Comparison of ENCODE assay signal across 9 cellular contexts in the genomic region with DNA sequence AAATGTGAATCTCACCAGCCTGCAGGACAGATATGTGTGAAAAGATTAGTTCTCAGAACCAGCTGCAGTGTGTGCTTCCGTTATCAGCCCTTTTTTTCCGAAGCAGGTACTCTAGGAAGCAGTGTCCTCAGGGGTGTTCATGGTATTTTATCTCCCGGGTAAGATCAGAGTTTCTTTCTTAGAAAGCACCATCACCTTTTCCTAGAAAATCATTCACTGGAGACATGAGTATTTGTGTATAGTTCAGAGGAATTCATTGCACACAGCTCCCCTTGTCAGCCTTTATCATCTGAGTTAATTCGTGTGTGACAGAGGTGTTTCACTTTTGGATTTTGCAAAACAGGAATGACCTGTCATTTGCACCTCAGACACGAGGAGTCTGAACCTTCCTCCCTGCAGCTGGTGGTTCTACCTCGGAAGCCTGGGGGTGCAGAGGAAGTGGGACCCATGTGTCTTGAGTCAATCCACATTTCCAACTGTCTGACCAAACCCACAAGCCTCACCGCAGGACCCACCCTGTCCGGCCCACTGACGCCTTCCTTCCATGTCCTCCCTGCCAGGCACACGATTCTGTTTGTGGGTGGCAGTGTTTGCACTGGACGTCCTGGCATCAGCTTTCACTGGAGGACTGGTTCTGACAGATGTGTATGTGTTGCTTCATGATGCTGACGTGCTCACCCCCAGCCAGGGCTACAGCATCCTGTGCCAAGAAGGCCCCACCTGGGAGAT.
A peak's percentile ranks its signal among the peaks of the same experiment; 100 is the strongest.
DNase-seq lines count a peak whose midpoint lies in the region; ATAC-seq and TF ChIP-seq lines count a peak whose summit lies in the region.
"Had no signal": no experiment of that assay in that cellular context is flagged by ENCODE, and none has a peak within 500 bp of the region (broad histone marks: within the 10 kb centered on the region; RNA-seq: fewer than 3 reads in every experiment).

No MANE protein-coding gene starts in this region.

- H4K20me1 ChIP-seq in Karpas-422 (ENCODE audit: insufficient read depth, low read depth, low read length) = no peaks in the 10 kb centered on the region

- H3K4me2 ChIP-seq in Karpas-422 (ENCODE audit: low read depth, low read length, poor library complexity, severe bottlenecking) = no peak overlapping the region

- in situ Hi-C loops in GM13976 (cut with MboI; ENCODE audit: low sequenced_read_pairs, unreplicated experiment) = no loop called here

- H3K79me2 ChIP-seq in Karpas-422 (ENCODE audit: low read length) = no peaks in the 10 kb centered on the region

- H3K9me3 ChIP-seq in aorta (ENCODE audit: control insufficient read depth, low read length) (no peaks in the 10 kb centered on the region), heart right ventricle (no peaks in the 10 kb centered on the region), Karpas-422 (ENCODE audit: low read length) (no peaks in the 10 kb centered on the region)

- no peak overlapping the region for H3K9ac ChIP-seq in Karpas-422 (ENCODE audit: low read length)

- no peak for TF ChIP-seq CTCF in GM13976 (IDR thresholded peaks at IDR 0.05; ENCODE audit: borderline replicate concordance, control extremely low read depth, extremely low read depth, insufficient read depth, missing control alignments)
- TF ChIP-seq CTCF in heart right ventricle (IDR thresholded peaks at IDR 0.05) = no peak

- H3K4me3 ChIP-seq in aorta (ENCODE audit: low read length in 2 of 2) (no peak overlapping the region), heart right ventricle (no peak overlapping the region), Karpas-422 (ENCODE audit: low read length) (no peak overlapping the region)
- H3K4me3 ChIP-seq: skin epidermis had no signal

- peaks cover 0 to 2% of the 10 kb centered on the region in 2 donors for H3K36me3 ChIP-seq in aorta (ENCODE audit: control insufficient read depth in 1 of 2, insufficient read depth in 2 of 2, low read length in 1 of 2)
- peaks cover 0 to 97% (median 5%) of the 10 kb centered on the region in 9 donors for H3K36me3 ChIP-seq in heart right ventricle
- no peaks in the 10 kb centered on the region for H3K36me3 ChIP-seq in Karpas-422 (ENCODE audit: insufficient read depth, low read length)

- H3K4me1 ChIP-seq in aorta (ENCODE audit: control insufficient read depth in 1 of 2, insufficient read depth in 2 of 2, low read length in 2 of 2) (peaks cover 0 to 2% of the 10 kb centered on the region in 2 donors), heart right ventricle (peaks cover 0 to 24% (median 0%) of the 10 kb centered on the region in 9 donors), Karpas-422 (ENCODE audit: low read length) (no peaks in the 10 kb centered on the region)

- H3K9me2 ChIP-seq in Karpas-422 (replicated peaks; ENCODE audit: insufficient read depth, low read length) = no peaks in the 10 kb centered on the region

- intact Hi-C loops in aorta (cut with DNase I) = no loop called here
- intact Hi-C loops in heart right ventricle (cut with DNase I) = no loop called here

- no peak overlapping the region for H2AFZ ChIP-seq in Karpas-422 (ENCODE audit: low read length)

- WGBS in aorta, 2 donors = 83 to 87% methylated on average over 12 of the region's 12 CpGs
- whole genome bisulfite sequencing in heart right ventricle, 2 donors = 81 to 89% methylated on average over 12 of the region's 12 CpGs

- DNase-seq in GM13976 (ENCODE audit: low spot score) (peak; percentile 75), T-helper 2 cell (peak in 3 of 5 experiments; percentile 41 to 98 (median 43)), fibroblast of gingiva (ENCODE audit: low read depth) (peak; percentile 19), aorta (no peak), heart right ventricle (no peak), Karpas-422 (no peak), NCI-H1436 treated with DMSO at 0.1 percent for 48 hours (lab: John Stamatoyannopoulos, UW) (no peak)

- ATAC-seq in HG02763 (IDR thresholded peaks at IDR 0.05; ENCODE audit: unreplicated experiment) (peak; percentile 73), aorta (ENCODE audit: low FRiP score) (no peak), heart right ventricle (no peak)

- H3K27me3 ChIP-seq in aorta (ENCODE audit: control insufficient read depth in 1 of 2, insufficient read depth in 2 of 2, low read length in 1 of 2) = no peaks in the 10 kb centered on the region
- H3K27me3 ChIP-seq in heart right ventricle = no peaks in the 10 kb centered on the region
- no peaks in the 10 kb centered on the region for H3K27me3 ChIP-seq in Karpas-422 (ENCODE audit: low read length)

- no peak overlapping the region for H3K27ac ChIP-seq in aorta (ENCODE audit: low read depth in 1 of 2, low read length in 2 of 2)
- no peak overlapping the region for H3K27ac ChIP-seq in heart right ventricle
- no peak overlapping the region for H3K27ac ChIP-seq in Karpas-422 (ENCODE audit: low read length)

Comparison
In these comparisons a context has a peak if more than half of its experiments do, and no peak if none do; other contexts are left out.
1. DNase-seq: peak in GM13976 (single experiment), T-helper 2 cell (3 of 5) and fibroblast of gingiva (single experiment); none in aorta (0 of 2), heart right ventricle (0 of 2), Karpas-422 (single experiment) and NCI-H1436 treated with DMSO at 0.1 percent for 48 hours (single experiment).